Comparison of ENCODE assay signal across 7 cellular contexts in genomic region chr7:55249332-55249731, GRCh38.
"Had no signal": no experiment of that assay in that cellular context is flagged by ENCODE, and none has a peak within 500 bp of the region (broad histone marks: within the 10 kb centered on the region; RNA-seq: fewer than 3 reads in every experiment).

No MANE protein-coding gene starts in this region.

- H3K4me3 ChIP-seq: ovary had no signal

- H3K9me3 ChIP-seq: ovary had no signal

- ATAC-seq: stimulated activated memory B cell treated with anti-CD40 and anti-IgM and Interleukin-4, amounts not matched to agents 10 μg/mL and 1 μg/mL and 100 μg/mL, for 72 hours; T-helper 17 cell had no signal

- H3K36me3 ChIP-seq: ovary had no signal

- DNase-seq: activated naive CD4-positive, alpha-beta T cell treated with anti-CD3 and anti-CD28 coated beads, Interleukin-2, amount 10 ng/mL, durations not matched to agents 7 days and 5 days; cortex of kidney; effector memory CD4-positive, alpha-beta T cell; hippocampal formation; ovary; T-helper 17 cell had no signal

- H3K27me3 ChIP-seq: ovary had no signal

- H3K27ac ChIP-seq: ovary had no signal
